8 cellular contexts compared by ENCODE assay signal in genomic region chr13:75695908-75696307, GRCh38. TPM values are rescaled to one million over a fixed set of nuclear protein-coding genes. Genes with fewer than 3 reads are reported as not detected.
DNase-seq lines count a peak whose midpoint lies in the region; ATAC-seq and TF ChIP-seq lines count a peak whose summit lies in the region.
"Not testable (repeated sequence)": the region's sequence is repeated elsewhere in the genome, so short reads cannot be mapped to it uniquely, and the experiment has no call there.

No MANE protein-coding gene starts in this region.

- TF ChIP-seq CTCF in PC-3 (conservative IDR thresholded peaks at IDR 0.05; ENCODE audit: low read depth, low read length): peak; percentile 71
- peak in 1 of 3 donors; percentile 69 for TF ChIP-seq CTCF in lower leg skin (IDR thresholded peaks at IDR 0.05)

- intact Hi-C loops in PC-3 (cut with micrococcal nuclease): loop anchor here (10.0 kb wide), 1 partner anchor 319 kb away; no protein-coding TSS in a partner anchor
- intact Hi-C loops in lower leg skin (cut with DNase I; ENCODE audit: low total_unique reads): not testable (repeated sequence)

- CTCF ChIA-PET in PC-3 (lab: Charles Lee): interaction anchor here (0.6 to 1.8 kb wide), 9 partner anchors 8 to 213 kb away, joined by 3 to 8 read pairs (median 3); partner anchors contain the start of gene TBC1D4

- peak overlapping the region; percentile 28; the same call in 1 of the 2 replicates for H3K9ac ChIP-seq in PC-3 (ENCODE audit: low read length)

- not testable (repeated sequence) for H3K4me3 ChIP-seq in Jurkat, Clone E6-1 (ENCODE audit: low read length); PC-3 (ENCODE audit: low read length); effector memory CD4-positive, alpha-beta T cell (ENCODE audit: insufficient read depth, low read depth, low read length, poor library complexity, severe bottlenecking); lower leg skin (ENCODE audit: low read depth, poor library complexity, severe bottlenecking)

- H3K36me3 ChIP-seq in PC-3 (ENCODE audit: low read depth, low read length); effector memory CD4-positive, alpha-beta T cell (ENCODE audit: control insufficient read depth, insufficient read depth, low read length): not testable (repeated sequence)

- BruUV-seq in PC-3 (replicated peaks; lab: Mats Ljungman, UMichigan): not testable (repeated sequence)

- 22% methylated on average over 8 of the region's 8 CpGs for WGBS in lower leg skin, 2 donors

- H3K4me2 ChIP-seq in PC-3 (ENCODE audit: low read length): not testable (repeated sequence)

- peaks cover 14% of the 10 kb centered on the region for H3K4me1 ChIP-seq in PC-3 (ENCODE audit: insufficient read depth, low read length)
- H3K4me1 ChIP-seq in effector memory CD4-positive, alpha-beta T cell (ENCODE audit: control insufficient read depth, insufficient read depth, low read length, poor library complexity, severe bottlenecking): not testable (repeated sequence)

- not testable (repeated sequence) for H2AFZ ChIP-seq in PC-3 (ENCODE audit: low read length)

- H3K27ac ChIP-seq in PC-3 (ENCODE audit: low read length): peak overlapping the region; percentile 100; the same call in 1 of the 2 replicates
- not testable (repeated sequence) for H3K27ac ChIP-seq in effector memory CD4-positive, alpha-beta T cell (ENCODE audit: insufficient read depth, low read length, poor library complexity, severe bottlenecking)

- TF ChIP-seq POLR2A in lower leg skin (IDR thresholded peaks at IDR 0.05): not testable (repeated sequence)

- POLR2A ChIA-PET in PC-3 (lab: Charles Lee; ENCODE audit: unreplicated experiment): not testable (repeated sequence)

- DNase-seq in C1 segment of cervical spinal cord (lab: John Stamatoyannopoulos, UW) (peak in 12 of 14 donors; percentile 8 to 71 (median 46)), PC-3 (peak; percentile 81), lower leg skin (ENCODE audit: low spot score in 2 of 2) (peak; percentile 62 to 96)
- DNase-seq in Jurkat, Clone E6-1 (ENCODE audit: low read depth, low spot score): peak; percentile 56
- DNase-seq in activated CD8-positive, alpha-beta memory T cell treated with anti-CD3 and anti-CD28 coated beads, Interleukin-2, amount 50 U/mL, for 1 hour (ENCODE audit: extremely low read depth): peak; percentile 9
- DNase-seq in effector memory CD4-positive, alpha-beta T cell: peak; percentile 36 to 54 (median 38)
- peak; percentile 60 to 68 for DNase-seq in stimulated activated CD4-positive, alpha-beta T cell treated with anti-CD3 and anti-CD28 coated beads, Interleukin-4, amount 100 ng/mL, for 4 hours

- H3K9me3 ChIP-seq in PC-3 (ENCODE audit: low read length); effector memory CD4-positive, alpha-beta T cell (ENCODE audit: control insufficient read depth, low read length): not testable (repeated sequence)

- not testable (repeated sequence) for H3K9me2 ChIP-seq in PC-3 (replicated peaks; ENCODE audit: low read length)

- H4K20me1 ChIP-seq in PC-3 (ENCODE audit: low read length): not testable (repeated sequence)

- peaks cover 52% of the 10 kb centered on the region for H3K79me2 ChIP-seq in PC-3 (ENCODE audit: low read length)

- ATAC-seq in GM19452 (IDR thresholded peaks at IDR 0.05; ENCODE audit: unreplicated experiment) (peak; percentile 68), PC-3 (0 out of 2 replicates have a peak, but pooled peaks have one; percentile 2)

- H3K27me3 ChIP-seq in PC-3 (ENCODE audit: low read length); effector memory CD4-positive, alpha-beta T cell (replicated peaks; ENCODE audit: control insufficient read depth, insufficient read depth, low read length, poor library complexity, severe bottlenecking): not testable (repeated sequence)

- H3F3A ChIP-seq in PC-3 (ENCODE audit: low read length, unreplicated experiment): not testable (repeated sequence)

RNA-seq across cellular contexts. Expression of gene LMO7, which starts 59.8 kb away (rescaled TPM):
- 45.7 TPM for polyA plus RNA-seq in Jurkat, Clone E6-1 (2012; ENCODE audit: insufficient read depth, insufficient read length)
- 83.6 and 107 TPM in 2 replicates for total RNA-seq in PC-3 (2014; rRNA removed)
- total RNA-seq in lower leg skin: 100 to 1,000 TPM in 1 of 4 donors, 10 to 100 TPM in 3; 60.5 to 108 (median 75.6) TPM

Comparison
In these comparisons a context has a peak if more than half of its experiments do, and no peak if none do; other contexts are left out.
1. DNase-seq: peak in every context shown above with its lines; median percentile 81 in PC-3; 79 in lower leg skin; 64 in stimulated activated CD4-positive, alpha-beta T cell treated with anti-CD3 and anti-CD28 coated beads, Interleukin-4, amount 100 ng/mL, for 4 hours; 56 in Jurkat, Clone E6-1; 46 in C1 segment of cervical spinal cord; 38 in effector memory CD4-positive, alpha-beta T cell; 9 in activated CD8-positive, alpha-beta memory T cell treated with anti-CD3 and anti-CD28 coated beads, Interleukin-2, amount 50 U/mL, for 1 hour.